In the genomic region with DNA sequence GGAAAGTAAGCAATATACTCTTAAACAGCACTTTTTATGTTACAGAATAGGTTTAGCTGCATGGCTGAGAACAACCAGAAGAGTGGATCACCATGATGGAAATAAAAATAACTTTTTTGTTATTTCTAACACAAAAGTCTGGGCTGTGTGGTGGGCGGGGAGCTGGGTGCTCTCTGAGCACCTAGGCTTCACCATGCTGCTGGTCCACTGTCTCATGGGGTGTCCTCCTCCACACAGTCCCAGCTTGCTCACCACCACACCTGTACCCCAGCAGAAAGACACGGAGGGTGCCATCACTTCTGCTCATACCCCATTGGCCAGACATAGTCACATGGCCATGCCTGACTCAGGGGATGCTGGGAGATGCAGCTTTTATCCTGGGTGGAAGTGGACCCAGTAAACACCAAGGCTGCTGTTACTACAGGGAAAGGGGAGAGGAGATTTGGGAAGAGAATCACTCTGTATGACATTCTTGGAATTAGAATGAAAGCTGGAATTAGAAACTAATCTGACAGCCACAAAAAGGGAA, we compare ENCODE assay signal across 24 cellular contexts. TPM values are rescaled to one million over a fixed set of nuclear protein-coding genes. Genes with fewer than 3 reads are reported as not detected.
DNase-seq lines count a peak whose midpoint lies in the region; ATAC-seq, FAIRE-seq and TF ChIP-seq lines count a peak whose summit lies in the region.
"Had no signal": no experiment of that assay in that cellular context is flagged by ENCODE, and none has a peak within 500 bp of the region (broad histone marks: within the 10 kb centered on the region; RNA-seq: fewer than 3 reads in every experiment).

No MANE protein-coding gene starts in this region.

- WGBS in sigmoid colon, 2 donors: 60 to 81% methylated on average over 2 of the region's 2 CpGs

- H3K36me3 Mint-ChIP-seq in WTC11: no peaks in the 10 kb centered on the region
- H3K36me3 Mint-ChIP-seq: CD14-positive monocyte had no signal

- no peaks in the 10 kb centered on the region for H3K4me1 ChIP-seq in sigmoid colon

- TF ChIP-seq POLR2A in sigmoid colon (IDR thresholded peaks at IDR 0.05): no peak

- FAIRE-seq in HTR-8/SVneo (lab: Jason Lieb, UNC) (no peak), urothelium cell line (lab: Jason Lieb, UNC) (no peak)

- H3K9me3 ChIP-seq in sigmoid colon: no peaks in the 10 kb centered on the region

- H3K4me3 Mint-ChIP-seq in WTC11: no peak overlapping the region
- H3K4me3 Mint-ChIP-seq: CD14-positive monocyte had no signal

- H3K27me3 ChIP-seq in sigmoid colon: peaks cover 0 to 7% (median 0%) of the 10 kb centered on the region in 3 donors

- no peak for TF ChIP-seq EP300 in sigmoid colon (IDR thresholded peaks at IDR 0.05)

- no peak for TF ChIP-seq CTCF in WTC11 (IDR thresholded peaks at IDR 0.05)
- TF ChIP-seq CTCF in sigmoid colon (IDR thresholded peaks at IDR 0.05): no peak
- TF ChIP-seq CTCF in foreskin fibroblast (IDR thresholded peaks at IDR 0.05; ENCODE audit: low read depth, low read length): no peak

- CTCF ChIA-PET in WTC11 (lab: Charles Lee): interaction anchor here (1.3 to 2.1 kb wide), 2 partner anchors 30 to 51 kb away, joined by 4 to 10 read pairs; no protein-coding TSS in a partner anchor

- peak; percentile 46 for DNase-seq in activated effector memory CD4-positive, alpha-beta T cell treated with anti-CD3 and anti-CD28 coated beads, Interleukin-2, amount 50 U/mL, for 16 hours
- no peak for DNase-seq in activated effector memory CD4-positive, alpha-beta T cell treated with Interleukin-2 at 50 U/mL for 16 hours
- peak; percentile 22 for DNase-seq in HTR-8/SVneo (ENCODE audit: insufficient read length, low spot score)
- DNase-seq in WTC11 (ENCODE audit: low spot score): peak; percentile 2
- DNase-seq in sigmoid colon: peak; percentile 49
- no peak for DNase-seq in urothelium cell line (ENCODE audit: low spot score)
- DNase-seq in foreskin fibroblast: no peak
- DNase-seq: ACHN, DMS79, GOT3, HCEC 1CT, Karpas-422, NCI-H1417, NCI-H1694 treated with DMSO at 0.1 percent for 48 hours, NCI-H2081 treated with DMSO at 0.1 percent for 48 hours, NCI-H2171 treated with DMSO at 0.1 percent for 48 hours, NCI-H524 treated with DMSO at 0.1 percent for 48 hours, NCI-H82, SHP77 had no signal

- peaks cover 6% of the 10 kb centered on the region; the same call in 1 of the 2 replicates for H3K27me3 Mint-ChIP-seq in WTC11 (ENCODE audit: low read depth)

- intact Hi-C loops in sigmoid colon (cut with DNase I): no loop called here

- no peaks in the 10 kb centered on the region for H3K36me3 ChIP-seq in sigmoid colon

- ATAC-seq in WTC11 (no peak), GM18907 (IDR thresholded peaks at IDR 0.05; ENCODE audit: unreplicated experiment) (no peak)

- no peak overlapping the region for H3K27ac Mint-ChIP-seq in WTC11

- H3K4me3 ChIP-seq in sigmoid colon: no peak overlapping the region
- no peak overlapping the region for H3K4me3 ChIP-seq in foreskin fibroblast (ENCODE audit: low read depth in 1 of 2, low read length in 2 of 2)
- H3K4me3 ChIP-seq: SK-N-MC had no signal

- no peaks in the 10 kb centered on the region for H3K4me1 Mint-ChIP-seq in WTC11
- H3K4me1 Mint-ChIP-seq: CD14-positive monocyte had no signal

- POLR2A ChIA-PET in WTC11 (lab: Charles Lee): no interaction called here

- H3K27ac ChIP-seq in sigmoid colon: no peak overlapping the region
- H3K27ac ChIP-seq: 22Rv1, SK-N-MC had no signal

- H3K9me3 Mint-ChIP-seq in WTC11: no peaks in the 10 kb centered on the region

TF ChIP-seq in WTC11, 78 proteins besides CTCF, POLR2A, EP300 and RAD21:
- TF ChIP-seq ZNF121 (CRISPR knock-in tag; IDR thresholded peaks at IDR 0.05): no peak
- TF ChIP-seq, protein P1, sequence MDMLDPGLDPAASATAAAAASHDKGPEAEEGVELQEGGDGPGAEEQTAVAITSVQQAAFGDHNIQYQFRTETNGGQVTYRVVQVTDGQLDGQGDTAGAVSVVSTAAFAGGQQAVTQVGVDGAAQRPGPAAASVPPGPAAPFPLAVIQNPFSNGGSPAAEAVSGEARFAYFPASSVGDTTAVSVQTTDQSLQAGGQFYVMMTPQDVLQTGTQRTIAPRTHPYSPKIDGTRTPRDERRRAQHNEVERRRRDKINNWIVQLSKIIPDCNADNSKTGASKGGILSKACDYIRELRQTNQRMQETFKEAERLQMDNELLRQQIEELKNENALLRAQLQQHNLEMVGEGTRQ (CRISPR knock-in tag; IDR thresholded peaks at IDR 0.05): peak; percentile 69
- TF ChIP-seq, protein P2, sequence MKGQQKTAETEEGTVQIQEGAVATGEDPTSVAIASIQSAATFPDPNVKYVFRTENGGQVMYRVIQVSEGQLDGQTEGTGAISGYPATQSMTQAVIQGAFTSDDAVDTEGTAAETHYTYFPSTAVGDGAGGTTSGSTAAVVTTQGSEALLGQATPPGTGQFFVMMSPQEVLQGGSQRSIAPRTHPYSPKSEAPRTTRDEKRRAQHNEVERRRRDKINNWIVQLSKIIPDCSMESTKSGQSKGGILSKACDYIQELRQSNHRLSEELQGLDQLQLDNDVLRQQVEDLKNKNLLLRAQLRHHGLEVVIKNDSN (CRISPR knock-in tag; IDR thresholded peaks at IDR 0.05): peak; percentile 47; the same call in 1 of the 2 replicates

RNA-seq across cellular contexts. Expression of gene CPZ, which starts 45.0 kb away (rescaled TPM):
- total RNA-seq in WTC11 (2021) (22.7 to 26.9 TPM (median 22.8 TPM) in 3 replicates), sigmoid colon (1 to 10 TPM in 3 of 4 donors, under 1 TPM in 1; 0.54 to 8.3 (median 3.0) TPM)
- polyA plus RNA-seq in sigmoid colon: 1 to 10 TPM in 2 of 3 donors, under 1 TPM in 1; 0.46 to 2.4 (median 1.8) TPM
- total RNA-seq: HT1080 had no signal
- polyA plus RNA-seq: CD14-positive monocyte had no signal

RNA-seq across cellular contexts. Expression of gene GPR78, which starts 57.3 kb away (rescaled TPM):
- total RNA-seq in WTC11 (2021): 2.3 to 5.7 TPM (median 2.7 TPM) in 3 replicates
- total RNA-seq in sigmoid colon: under 1 TPM in 1 of 4 donors, not detected in 3; 0.28 TPM
- under 1 TPM in 1 of 3 donors, not detected in 2; 0.04 TPM for polyA plus RNA-seq in sigmoid colon
- total RNA-seq: HT1080 had no signal
- polyA plus RNA-seq: CD14-positive monocyte had no signal

Comparison
In these comparisons a context has a peak if more than half of its experiments do, and no peak if none do; other contexts are left out.
1. DNase-seq: peak in activated effector memory CD4-positive, alpha-beta T cell treated with anti-CD3 and anti-CD28 coated beads, Interleukin-2, amount 50 U/mL, for 16 hours (single experiment), HTR-8/SVneo (single experiment), WTC11 (single experiment) and sigmoid colon (single experiment); none in activated effector memory CD4-positive, alpha-beta T cell treated with Interleukin-2 at 50 U/mL for 16 hours (single experiment), urothelium cell line (single experiment) and foreskin fibroblast (0 of 2).